In the genomic region with DNA sequence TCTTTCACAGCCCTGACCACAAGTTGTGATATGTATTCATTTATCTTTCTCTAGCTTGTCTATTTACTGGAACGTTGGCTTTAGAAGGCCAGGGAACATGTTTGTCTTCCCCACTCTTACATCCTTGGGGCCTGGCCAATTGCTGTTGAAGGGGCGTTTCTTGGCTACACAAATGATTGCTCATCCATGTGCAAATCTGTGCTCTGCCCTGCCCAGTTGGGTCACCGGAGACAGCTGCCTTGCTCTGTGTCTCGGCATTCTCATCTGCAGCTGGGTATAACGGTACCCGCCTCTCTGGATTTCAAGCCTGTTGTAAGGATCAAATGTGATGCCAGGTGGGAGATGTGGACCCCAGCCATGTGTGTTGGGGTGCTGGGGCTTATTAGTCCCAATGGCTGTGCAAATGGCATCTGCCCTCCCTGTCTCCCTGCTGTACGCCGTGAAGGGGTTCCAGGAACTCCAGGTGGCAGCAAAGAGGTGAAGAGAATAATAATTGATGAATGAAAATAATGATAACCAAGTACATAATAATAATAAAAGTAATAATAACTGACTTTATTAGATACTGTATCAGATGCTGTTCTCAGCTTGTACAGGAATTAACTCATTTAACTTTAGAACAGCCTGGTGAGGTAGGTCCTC, we compare ENCODE assay signal across 10 cellular contexts. TPM values are rescaled to one million over a fixed set of nuclear protein-coding genes. Genes with fewer than 3 reads are reported as not detected.
DNase-seq lines count a peak whose midpoint lies in the region; ATAC-seq and TF ChIP-seq lines count a peak whose summit lies in the region.
"Had no signal": no experiment of that assay in that cellular context is flagged by ENCODE, and none has a peak within 500 bp of the region (broad histone marks: within the 10 kb centered on the region; RNA-seq: fewer than 3 reads in every experiment).

No MANE protein-coding gene starts in this region.

- H3K4me3 Mint-ChIP-seq in mesothelial cell of epicardium, result no peak overlapping the region

- H3K36me3 Mint-ChIP-seq in mesothelial cell of epicardium, result no peaks in the 10 kb centered on the region

- peak; percentile 18 for TF ChIP-seq CTCF in cardiac fibroblast (IDR thresholded peaks at IDR 0.05; ENCODE audit: low read depth, low read length)
- no peak for TF ChIP-seq CTCF in lower lobe of right lung (IDR thresholded peaks at IDR 0.05)
- no peak for TF ChIP-seq CTCF in mesothelial cell of epicardium (IDR thresholded peaks at IDR 0.05; ENCODE audit: unreplicated experiment)

- H3K27ac ChIP-seq in lower lobe of right lung, result peak overlapping the region; percentile 31
- H3K27ac ChIP-seq: BLaER1 treated with 17β-estradiol and CSF1 and Interleukin-3, amounts not matched to agents 10 nM and 100 nM had no signal

- intact Hi-C loops in lower lobe of right lung (cut with DNase I), result no loop called here

- peaks cover 9% of the 10 kb centered on the region for H3K27me3 ChIP-seq in lower lobe of right lung (ENCODE audit: low read depth)

- peak; percentile 47 to 55 for ATAC-seq in lower lobe of right lung

- DNase-seq in A172 (ENCODE audit: low spot score) (peak; percentile 22), M059J (ENCODE audit: low read depth) (peak; percentile 24), cardiac fibroblast (ENCODE audit: low read depth in 2 of 2) (peak; percentile 89 to 97), lower lobe of right lung (no peak), mesothelial cell of epicardium (ENCODE audit: low spot score in 2 of 2, unreplicated experiment in 2 of 2) (no peak), NCI-H345 (lab: John Stamatoyannopoulos, UW) (no peak), GDM1 (lab: John Stamatoyannopoulos, UW) (no peak)
- no peak for DNase-seq in NK-92 treated with Interleukin-12 subunit alpha and Interleukin-12 subunit beta, amount 100 ng/mL, for 24 hours (lab: John Stamatoyannopoulos, UW)
- DNase-seq: head of caudate nucleus had no signal

- peaks cover 15% of the 10 kb centered on the region for H3K4me1 Mint-ChIP-seq in mesothelial cell of epicardium

- H3K9me3 ChIP-seq in lower lobe of right lung, result no peaks in the 10 kb centered on the region
- H3K9me3 ChIP-seq: BLaER1 treated with 17β-estradiol and CSF1 and Interleukin-3, amounts not matched to agents 10 nM and 100 nM had no signal

- H3K4me3 ChIP-seq in cardiac fibroblast (replicated peaks in 1 of 2; ENCODE audit: low read depth in 2 of 2, low read length in 2 of 2) (no peak overlapping the region), lower lobe of right lung (no peak overlapping the region)
- H3K4me3 ChIP-seq: BLaER1 treated with 17β-estradiol and CSF1 and Interleukin-3, amounts not matched to agents 10 nM and 100 nM had no signal

- no peaks in the 10 kb centered on the region for H3K9me3 Mint-ChIP-seq in mesothelial cell of epicardium

- no peaks in the 10 kb centered on the region for H3K36me3 ChIP-seq in lower lobe of right lung
- H3K36me3 ChIP-seq: BLaER1 treated with 17β-estradiol and CSF1 and Interleukin-3, amounts not matched to agents 10 nM and 100 nM had no signal

- H3K4me1 ChIP-seq in lower lobe of right lung, result peaks cover 10% of the 10 kb centered on the region

- no peak overlapping the region for H3K27ac Mint-ChIP-seq in mesothelial cell of epicardium

- peaks cover 13% of the 10 kb centered on the region for H3K27me3 Mint-ChIP-seq in mesothelial cell of epicardium (ENCODE audit: low read depth)

RNA-seq across cellular contexts. Expression of a gene that starts 24.1 kb away (rescaled TPM):
- 0.10 and 0.59 TPM in 2 replicates for total RNA-seq in A172 (2014; rRNA removed; shearing (Covaris generic))
- total RNA-seq in M059J (2014; rRNA removed; shearing (Covaris generic)), result 6.4 and 15.6 TPM in 2 replicates
- 63.7 TPM for total RNA-seq in lower lobe of right lung
- total RNA-seq in mesothelial cell of epicardium, result 147 to 165 TPM (median 156 TPM) in 3 replicates

Comparison
In these comparisons a context has a peak if more than half of its experiments do, and no peak if none do; other contexts are left out.
1. DNase-seq: peak in A172 (single experiment), M059J (single experiment) and cardiac fibroblast (2 of 2); none in lower lobe of right lung (single experiment), mesothelial cell of epicardium (0 of 2), NCI-H345 (single experiment), NK-92 treated with Interleukin-12 subunit alpha and Interleukin-12 subunit beta, amount 100 ng/mL, for 24 hours (single experiment) and GDM1 (single experiment).